In genomic region chr2:190313880-190314279, GRCh38 we compare ENCODE assay signal across 25 cellular contexts.
"Had no signal": no experiment of that assay in that cellular context is flagged by ENCODE, and none has a peak within 500 bp of the region (broad histone marks: within the 10 kb centered on the region; RNA-seq: fewer than 3 reads in every experiment).

No MANE protein-coding gene starts in this region.

- H3K9me3 ChIP-seq: breast epithelium, esophagus squamous epithelium, tibial nerve had no signal

- H3K36me3 Mint-ChIP-seq: natural killer cell had no signal

- DNase-seq: activated CD4-positive, alpha-beta memory T cell treated with anti-CD3 and anti-CD28 coated beads, Interleukin-2, amount 10 ng/mL, durations not matched to agents 7 days and 5 days; activated CD4-positive, alpha-beta T cell treated with anti-CD3 and anti-CD28 coated beads for 1 hour; activated CD4-positive, alpha-beta T cell treated with anti-CD3 and anti-CD28 coated beads, Interleukin-2, amount 10 ng/mL, durations not matched to agents 7 days and 5 days; activated CD8-positive, alpha-beta memory T cell treated with anti-CD3 and anti-CD28 coated beads, Interleukin-2, amount 50 U/mL, for 48 hours; activated gamma-delta T cell treated with Interleukin-2 at 50 U/mL for 16 hours; activated naive CD4-positive, alpha-beta T cell treated with anti-CD3 and anti-CD28 coated beads, Interleukin-2, amount 50 U/mL, for 16 hours; activated T-cell treated with anti-CD3 and anti-CD28 coated beads, Interleukin-2, amount 50 U/mL, for 24 hours; central memory CD4-positive, alpha-beta T cell; effector CD8-positive, alpha-beta T cell; esophagus squamous epithelium; foreskin melanocyte; natural killer cell; occipital lobe; stimulated activated CD4-positive, alpha-beta T cell treated with anti-CD3 and anti-CD28 coated beads, Interleukin-1b, Interleukin-23, amount 100 ng/mL, for 48 hours; stimulated activated naive B cell treated with anti-CD40 and anti-IgM and Interleukin-4, amounts not matched to agents 10 μg/mL and 1 μg/mL and 100 μg/mL, for 72 hours; T-helper 2 cell had no signal

- H3K9ac ChIP-seq: neural progenitor cell had no signal

- H3K9me3 Mint-ChIP-seq: activated CD4-positive, alpha-beta memory T cell treated with anti-CD3 and anti-CD28 coated beads, Interleukin-2, amount 10 ng/mL, durations not matched to agents 7 days and 5 days; activated CD4-positive, alpha-beta T cell treated with anti-CD3 and anti-CD28 coated beads, Interleukin-2, amount 10 ng/mL, durations not matched to agents 7 days and 5 days; activated T-cell treated with anti-CD3 and anti-CD28 coated beads, Interleukin-2, amount 50 U/mL, for 24 hours; memory B cell; natural killer cell; neural progenitor cell; stimulated activated naive B cell treated with anti-CD40 and anti-IgM and Interleukin-4, amounts not matched to agents 10 μg/mL and 1 μg/mL and 100 μg/mL, for 72 hours; WTC11 had no signal

- H3K36me3 ChIP-seq: breast epithelium had no signal

- H3K4me3 Mint-ChIP-seq: activated CD4-positive, alpha-beta memory T cell treated with anti-CD3 and anti-CD28 coated beads, Interleukin-2, amount 10 ng/mL, durations not matched to agents 7 days and 5 days; activated CD4-positive, alpha-beta T cell treated with anti-CD3 and anti-CD28 coated beads, Interleukin-2, amount 10 ng/mL, durations not matched to agents 7 days and 5 days; activated T-cell treated with anti-CD3 and anti-CD28 coated beads, Interleukin-2, amount 50 U/mL, for 24 hours; memory B cell; natural killer cell; neural progenitor cell; stimulated activated naive B cell treated with anti-CD40 and anti-IgM and Interleukin-4, amounts not matched to agents 10 μg/mL and 1 μg/mL and 100 μg/mL, for 72 hours; WTC11 had no signal

- H3K27ac Mint-ChIP-seq: activated CD4-positive, alpha-beta memory T cell treated with anti-CD3 and anti-CD28 coated beads, Interleukin-2, amount 10 ng/mL, durations not matched to agents 7 days and 5 days; activated CD4-positive, alpha-beta T cell treated with anti-CD3 and anti-CD28 coated beads, Interleukin-2, amount 10 ng/mL, durations not matched to agents 7 days and 5 days; activated T-cell treated with anti-CD3 and anti-CD28 coated beads, Interleukin-2, amount 50 U/mL, for 24 hours; memory B cell; natural killer cell; neural progenitor cell; stimulated activated naive B cell treated with anti-CD40 and anti-IgM and Interleukin-4, amounts not matched to agents 10 μg/mL and 1 μg/mL and 100 μg/mL, for 72 hours had no signal

- H3K27me3 Mint-ChIP-seq: activated CD4-positive, alpha-beta memory T cell treated with anti-CD3 and anti-CD28 coated beads, Interleukin-2, amount 10 ng/mL, durations not matched to agents 7 days and 5 days; activated CD4-positive, alpha-beta T cell treated with anti-CD3 and anti-CD28 coated beads, Interleukin-2, amount 10 ng/mL, durations not matched to agents 7 days and 5 days; activated T-cell treated with anti-CD3 and anti-CD28 coated beads, Interleukin-2, amount 50 U/mL, for 24 hours; memory B cell; stimulated activated naive B cell treated with anti-CD40 and anti-IgM and Interleukin-4, amounts not matched to agents 10 μg/mL and 1 μg/mL and 100 μg/mL, for 72 hours had no signal

- ATAC-seq: natural killer cell; sciatic nerve; stimulated activated naive B cell treated with anti-CD40 and anti-IgM and Interleukin-4, amounts not matched to agents 10 μg/mL and 1 μg/mL and 100 μg/mL, for 72 hours; WTC11 had no signal

- H3K27me3 ChIP-seq: breast epithelium, esophagus squamous epithelium, neural progenitor cell, tibial nerve had no signal

- H3K27ac ChIP-seq: breast epithelium, epithelial cell of prostate, esophagus squamous epithelium, neural progenitor cell, skin epidermis, tibial nerve had no signal

- FAIRE-seq: endometrium had no signal

- H3K4me3 ChIP-seq: breast epithelium, esophagus squamous epithelium, neural progenitor cell, skin epidermis, tibial nerve had no signal
